In genomic region chr16:23333034-23333579, GRCh38 we compare ENCODE assay signal across 19 cellular contexts. TPM values are rescaled to one million over a fixed set of nuclear protein-coding genes. Genes with fewer than 3 reads are reported as not detected.
"Had no signal": no experiment of that assay in that cellular context is flagged by ENCODE, and none has a peak within 500 bp of the region (broad histone marks: within the 10 kb centered on the region; RNA-seq: fewer than 3 reads in every experiment).

No MANE protein-coding gene starts in this region.

- H3K9me3 ChIP-seq: esophagus squamous epithelium, left lung, stomach had no signal

- ATAC-seq: heart left ventricle, left lung had no signal

- H3K4me1 ChIP-seq: heart left ventricle, left lung had no signal

- H3K27ac Mint-ChIP-seq: activated CD4-positive, alpha-beta memory T cell treated with anti-CD3 and anti-CD28 coated beads, Interleukin-2, amount 10 ng/mL, durations not matched to agents 7 days and 5 days; activated naive CD8-positive, alpha-beta T cell treated with anti-CD3 and anti-CD28 coated beads, Interleukin-2, amount 10 ng/mL, durations not matched to agents 7 days and 5 days had no signal

- H3K4me3 Mint-ChIP-seq: activated CD4-positive, alpha-beta memory T cell treated with anti-CD3 and anti-CD28 coated beads, Interleukin-2, amount 10 ng/mL, durations not matched to agents 7 days and 5 days; activated naive CD8-positive, alpha-beta T cell treated with anti-CD3 and anti-CD28 coated beads, Interleukin-2, amount 10 ng/mL, durations not matched to agents 7 days and 5 days; neural crest cell had no signal

- H3K27me3 Mint-ChIP-seq: activated naive CD8-positive, alpha-beta T cell treated with anti-CD3 and anti-CD28 coated beads, Interleukin-2, amount 10 ng/mL, durations not matched to agents 7 days and 5 days had no signal

- FAIRE-seq: colon, frontal cortex, islet of Langerhans had no signal

- H3K27ac ChIP-seq: heart left ventricle, left lung, ovary had no signal

- H3K27me3 ChIP-seq: esophagus squamous epithelium, left lung, ovary had no signal

- H3K4me1 Mint-ChIP-seq: activated naive CD8-positive, alpha-beta T cell treated with anti-CD3 and anti-CD28 coated beads, Interleukin-2, amount 10 ng/mL, durations not matched to agents 7 days and 5 days; neural crest cell had no signal

- H3K9me3 Mint-ChIP-seq: activated CD4-positive, alpha-beta memory T cell treated with anti-CD3 and anti-CD28 coated beads, Interleukin-2, amount 10 ng/mL, durations not matched to agents 7 days and 5 days; activated naive CD8-positive, alpha-beta T cell treated with anti-CD3 and anti-CD28 coated beads, Interleukin-2, amount 10 ng/mL, durations not matched to agents 7 days and 5 days; neural crest cell had no signal

- H3K4me3 ChIP-seq: esophagus squamous epithelium, heart left ventricle, left lung, ovary, stomach had no signal

- H3K36me3 ChIP-seq: heart left ventricle, left lung, ovary, stomach had no signal

- H3K36me3 Mint-ChIP-seq: activated naive CD8-positive, alpha-beta T cell treated with anti-CD3 and anti-CD28 coated beads, Interleukin-2, amount 10 ng/mL, durations not matched to agents 7 days and 5 days had no signal

- DNase-seq: activated CD4-positive, alpha-beta memory T cell treated with anti-CD3 and anti-CD28 coated beads, Interleukin-2, amount 10 ng/mL, durations not matched to agents 7 days and 5 days; activated CD4-positive, alpha-beta T cell treated with anti-CD3 and anti-CD28 coated beads for 1 hour; activated gamma-delta T cell treated with Interleukin-2 at 50 U/mL for 16 hours; activated naive CD8-positive, alpha-beta T cell treated with anti-CD3 and anti-CD28 coated beads, Interleukin-2, amount 10 ng/mL, durations not matched to agents 7 days and 5 days; activated T-cell treated with anti-CD3 and anti-CD28 coated beads, Interleukin-2, amount 50 U/mL, for 48 hours; esophagus squamous epithelium; heart left ventricle; left lung; mesenchymal stem cell; ovary; stimulated activated CD4-positive, alpha-beta T cell treated with anti-CD3 and anti-CD28 coated beads, Interleukin-4, amount 100 ng/mL, for 1 hour; stimulated activated CD8-positive, alpha-beta memory T cell treated with anti-CD3 and anti-CD28 coated beads, Interleukin-4, amount 100 ng/mL, for 48 hours; stomach; T1000 had no signal

RNA-seq across cellular contexts. Expression of gene SCNN1B, which starts 31.0 kb away (rescaled TPM):
- total RNA-seq: activated CD4-positive, alpha-beta memory T cell treated with anti-CD3 and anti-CD28 coated beads, Interleukin-2, amount 10 ng/mL, durations not matched to agents 7 days and 5 days; activated naive CD8-positive, alpha-beta T cell treated with anti-CD3 and anti-CD28 coated beads, Interleukin-2, amount 10 ng/mL, durations not matched to agents 7 days and 5 days; frontal cortex; neural crest cell; renal cortical epithelial cell had no signal
